In the genomic region with DNA sequence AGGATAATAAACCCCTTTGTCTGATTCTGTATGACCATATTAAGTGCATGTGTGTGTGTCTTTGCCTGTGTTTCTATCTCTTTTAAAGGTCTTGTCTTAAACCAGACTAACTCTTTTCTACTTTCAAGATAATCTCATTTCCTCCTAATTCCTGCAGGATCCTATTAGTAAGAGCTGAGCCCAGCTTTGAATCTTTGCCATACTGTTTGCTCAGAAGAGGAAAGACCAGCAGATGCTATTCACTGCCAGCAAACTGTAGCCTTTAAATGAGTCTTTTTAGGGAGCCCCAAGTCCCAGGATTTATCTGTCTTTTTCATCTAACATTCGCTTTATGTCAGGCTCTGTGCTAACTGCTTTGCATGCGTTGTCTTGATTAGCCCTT, we compare ENCODE assay signal across 22 cellular contexts. TPM values are rescaled to one million over a fixed set of nuclear protein-coding genes. Genes with fewer than 3 reads are reported as not detected.
DNase-seq lines count a peak whose midpoint lies in the region; ATAC-seq, FAIRE-seq and TF ChIP-seq lines count a peak whose summit lies in the region.
"Had no signal": no experiment of that assay in that cellular context is flagged by ENCODE, and none has a peak within 500 bp of the region (broad histone marks: within the 10 kb centered on the region; RNA-seq: fewer than 3 reads in every experiment).

No MANE protein-coding gene starts in this region.

- H3K9me3 Mint-ChIP-seq in mesothelial cell of epicardium: no peaks in the 10 kb centered on the region
- no peaks in the 10 kb centered on the region for H3K9me3 Mint-ChIP-seq in activated T-helper 2 cell treated with anti-CD3 and anti-CD28 coated beads, Interferon-gamma antibody, Interleukin-2, Interleukin-4, amounts not matched to agents 10 μg/mL and 5 μg/mL and 100 μg/mL, durations not matched to agents 14 hours and 24 hours and 36 hours
- H3K9me3 Mint-ChIP-seq: H9 had no signal

- H3K27me3 Mint-ChIP-seq in mesothelial cell of epicardium (ENCODE audit: low read depth): peaks cover 76% of the 10 kb centered on the region
- peaks cover 37% of the 10 kb centered on the region for H3K27me3 Mint-ChIP-seq in activated T-helper 2 cell treated with anti-CD3 and anti-CD28 coated beads, Interferon-gamma antibody, Interleukin-2, Interleukin-4, amounts not matched to agents 10 μg/mL and 5 μg/mL and 100 μg/mL, durations not matched to agents 14 hours and 24 hours and 36 hours (ENCODE audit: low read depth)

- no peak overlapping the region for H3K27ac ChIP-seq in smooth muscle cell (ENCODE audit: low read depth)
- H3K27ac ChIP-seq: A549, GM23248 had no signal

- peak overlapping the region; percentile 86 for H3K4me3 Mint-ChIP-seq in mesothelial cell of epicardium
- no peak overlapping the region for H3K4me3 Mint-ChIP-seq in activated T-helper 2 cell treated with anti-CD3 and anti-CD28 coated beads, Interferon-gamma antibody, Interleukin-2, Interleukin-4, amounts not matched to agents 10 μg/mL and 5 μg/mL and 100 μg/mL, durations not matched to agents 14 hours and 24 hours and 36 hours (ENCODE audit: low read depth)
- H3K4me3 Mint-ChIP-seq: CD4-positive, CD25-positive, alpha-beta regulatory T cell; HFFc6 had no signal

- WGBS in smooth muscle cell (ENCODE audit: low lambda C conversion rate): 77% methylated on average over 2 of the region's 2 CpGs

- no peaks in the 10 kb centered on the region for H3K36me3 Mint-ChIP-seq in mesothelial cell of epicardium
- no peaks in the 10 kb centered on the region for H3K36me3 Mint-ChIP-seq in activated T-helper 2 cell treated with anti-CD3 and anti-CD28 coated beads, Interferon-gamma antibody, Interleukin-2, Interleukin-4, amounts not matched to agents 10 μg/mL and 5 μg/mL and 100 μg/mL, durations not matched to agents 14 hours and 24 hours and 36 hours (ENCODE audit: low read depth)
- H3K36me3 Mint-ChIP-seq: CD4-positive, CD25-positive, alpha-beta regulatory T cell had no signal

- peaks cover 36% of the 10 kb centered on the region for H3K4me1 Mint-ChIP-seq in mesothelial cell of epicardium
- peaks cover 2% of the 10 kb centered on the region for H3K4me1 Mint-ChIP-seq in activated T-helper 2 cell treated with anti-CD3 and anti-CD28 coated beads, Interferon-gamma antibody, Interleukin-2, Interleukin-4, amounts not matched to agents 10 μg/mL and 5 μg/mL and 100 μg/mL, durations not matched to agents 14 hours and 24 hours and 36 hours (ENCODE audit: low read depth)

- DNase-seq in D721Med (ENCODE audit: insufficient read length, low spot score) (no peak), bronchial epithelial cell (ENCODE audit: low read depth) (no peak), mesothelial cell of epicardium (ENCODE audit: low spot score in 2 of 2, unreplicated experiment in 2 of 2) (no peak), smooth muscle cell (lab: John Stamatoyannopoulos, UW; ENCODE audit: unreplicated experiment) (no peak), NAMALWA (ENCODE audit: low spot score) (no peak), NCI-H345 treated with DMSO at 0.1 percent for 48 hours (lab: John Stamatoyannopoulos, UW; ENCODE audit: unreplicated experiment) (no peak)
- no peak for DNase-seq in activated T-helper 2 cell treated with anti-CD3 and anti-CD28 coated beads, Interferon-gamma antibody, Interleukin-2, Interleukin-4, amounts not matched to agents 10 μg/mL and 5 μg/mL and 100 μg/mL, durations not matched to agents 14 hours and 24 hours and 36 hours (ENCODE audit: low spot score)
- DNase-seq: CD4-positive, CD25-positive, alpha-beta regulatory T cell; COR-L47; GM23248; H9; HFFc6; KBM-7; NCI-H1092 treated with DMSO at 0.1 percent for 48 hours; NCI-H146; NCI-H2029; NCI-H345; NCI-H69 had no signal

- no peak overlapping the region for H3K9ac ChIP-seq in smooth muscle cell (ENCODE audit: low read depth)
- H3K9ac ChIP-seq: GM23248 had no signal

- intact Hi-C loops in activated T-helper 2 cell treated with anti-CD3 and anti-CD28 coated beads, Interferon-gamma antibody, Interleukin-2, Interleukin-4, amounts not matched to agents 10 μg/mL and 5 μg/mL and 100 μg/mL, durations not matched to agents 14 hours and 24 hours and 36 hours (cut with micrococcal nuclease): no loop called here

- H3F3A ChIP-seq in smooth muscle cell (ENCODE audit: low read depth): no peaks in the 10 kb centered on the region

- H2AFZ ChIP-seq in smooth muscle cell (ENCODE audit: low read depth): no peak overlapping the region
- H2AFZ ChIP-seq: GM23248 had no signal

- H3K4me3 ChIP-seq in bronchial epithelial cell (ENCODE audit: low read depth, low read length): no peak overlapping the region
- no peak overlapping the region for H3K4me3 ChIP-seq in smooth muscle cell
- H3K4me3 ChIP-seq: A549, GM23248 had no signal

- H3K4me1 ChIP-seq in smooth muscle cell (ENCODE audit: low read depth): peaks cover 19% of the 10 kb centered on the region

- H3K27me3 ChIP-seq in bronchial epithelial cell (ENCODE audit: control insufficient read depth, insufficient read depth, low read length) (peaks cover 26% of the 10 kb centered on the region), smooth muscle cell (ENCODE audit: low read depth) (peaks cover 65% of the 10 kb centered on the region)

- no peaks in the 10 kb centered on the region for H3K79me2 ChIP-seq in smooth muscle cell (ENCODE audit: low read depth)

- H3K9me3 ChIP-seq in smooth muscle cell (replicated peaks; ENCODE audit: low read depth): no peaks in the 10 kb centered on the region
- H3K9me3 ChIP-seq: A549 had no signal

- peak; percentile 58 for FAIRE-seq in D721Med (lab: Jason Lieb, UNC)
- peak; percentile 47 for FAIRE-seq in bronchial epithelial cell (lab: Jason Lieb, UNC)
- FAIRE-seq: A549, G401.6, GM12892 had no signal

- H3K4me2 ChIP-seq in smooth muscle cell: peak overlapping the region; percentile 91
- H3K4me2 ChIP-seq: A549 had no signal

- TF ChIP-seq CTCF in D721Med (IDR thresholded peaks at IDR 0.05; ENCODE audit: insufficient read depth, missing control alignments): no peak
- no peak for TF ChIP-seq CTCF in bronchial epithelial cell (IDR thresholded peaks at IDR 0.05; ENCODE audit: insufficient read depth, low read length, severe bottlenecking)
- no peak for TF ChIP-seq CTCF in mesothelial cell of epicardium (IDR thresholded peaks at IDR 0.05; ENCODE audit: unreplicated experiment)
- no peak for TF ChIP-seq CTCF in smooth muscle cell (IDR thresholded peaks at IDR 0.05; ENCODE audit: borderline replicate concordance, insufficient read depth, poor library complexity, severe bottlenecking)

- H4K20me1 ChIP-seq in smooth muscle cell (ENCODE audit: low read depth): peaks cover 5% of the 10 kb centered on the region

- no peak overlapping the region for H3K27ac Mint-ChIP-seq in mesothelial cell of epicardium
- no peak overlapping the region for H3K27ac Mint-ChIP-seq in activated T-helper 2 cell treated with anti-CD3 and anti-CD28 coated beads, Interferon-gamma antibody, Interleukin-2, Interleukin-4, amounts not matched to agents 10 μg/mL and 5 μg/mL and 100 μg/mL, durations not matched to agents 14 hours and 24 hours and 36 hours
- H3K27ac Mint-ChIP-seq: CD4-positive, CD25-positive, alpha-beta regulatory T cell; H9; HFFc6 had no signal

- H3K36me3 ChIP-seq in bronchial epithelial cell (ENCODE audit: control insufficient read depth, insufficient read depth, low read length) (no peaks in the 10 kb centered on the region), smooth muscle cell (ENCODE audit: low read depth) (no peaks in the 10 kb centered on the region)

- ATAC-seq in SK-N-SH treated with all-trans-retinoic acid at 6 μM for 48 hours: no peak
- ATAC-seq: A549 had no signal

TF ChIP-seq in SK-N-SH treated with all-trans-retinoic acid at 6 μM for 48 hours, 23 proteins besides CTCF, POLR2A, EP300 and RAD21 (continues in another document):
- TF ChIP-seq ZNF565 (CRISPR knock-in tag; conservative IDR thresholded peaks at IDR 0.05; ENCODE audit: low read depth): no peak
- TF ChIP-seq ARNTL (CRISPR knock-in tag; IDR thresholded peaks at IDR 0.05; ENCODE audit: borderline replicate concordance, low read depth): no peak
- no peak for TF ChIP-seq ZNF70 (CRISPR knock-in tag; IDR thresholded peaks at IDR 0.05)
- no peak for TF ChIP-seq OSR1 (CRISPR knock-in tag; IDR thresholded peaks at IDR 0.05)
- no peak for TF ChIP-seq ZNF8 (CRISPR knock-in tag; IDR thresholded peaks at IDR 0.05)
- TF ChIP-seq CSDC2 (CRISPR knock-in tag; IDR thresholded peaks at IDR 0.05): no peak
- no peak for TF ChIP-seq ZC3H10 (CRISPR knock-in tag; IDR thresholded peaks at IDR 0.05)
- TF ChIP-seq, protein P1, sequence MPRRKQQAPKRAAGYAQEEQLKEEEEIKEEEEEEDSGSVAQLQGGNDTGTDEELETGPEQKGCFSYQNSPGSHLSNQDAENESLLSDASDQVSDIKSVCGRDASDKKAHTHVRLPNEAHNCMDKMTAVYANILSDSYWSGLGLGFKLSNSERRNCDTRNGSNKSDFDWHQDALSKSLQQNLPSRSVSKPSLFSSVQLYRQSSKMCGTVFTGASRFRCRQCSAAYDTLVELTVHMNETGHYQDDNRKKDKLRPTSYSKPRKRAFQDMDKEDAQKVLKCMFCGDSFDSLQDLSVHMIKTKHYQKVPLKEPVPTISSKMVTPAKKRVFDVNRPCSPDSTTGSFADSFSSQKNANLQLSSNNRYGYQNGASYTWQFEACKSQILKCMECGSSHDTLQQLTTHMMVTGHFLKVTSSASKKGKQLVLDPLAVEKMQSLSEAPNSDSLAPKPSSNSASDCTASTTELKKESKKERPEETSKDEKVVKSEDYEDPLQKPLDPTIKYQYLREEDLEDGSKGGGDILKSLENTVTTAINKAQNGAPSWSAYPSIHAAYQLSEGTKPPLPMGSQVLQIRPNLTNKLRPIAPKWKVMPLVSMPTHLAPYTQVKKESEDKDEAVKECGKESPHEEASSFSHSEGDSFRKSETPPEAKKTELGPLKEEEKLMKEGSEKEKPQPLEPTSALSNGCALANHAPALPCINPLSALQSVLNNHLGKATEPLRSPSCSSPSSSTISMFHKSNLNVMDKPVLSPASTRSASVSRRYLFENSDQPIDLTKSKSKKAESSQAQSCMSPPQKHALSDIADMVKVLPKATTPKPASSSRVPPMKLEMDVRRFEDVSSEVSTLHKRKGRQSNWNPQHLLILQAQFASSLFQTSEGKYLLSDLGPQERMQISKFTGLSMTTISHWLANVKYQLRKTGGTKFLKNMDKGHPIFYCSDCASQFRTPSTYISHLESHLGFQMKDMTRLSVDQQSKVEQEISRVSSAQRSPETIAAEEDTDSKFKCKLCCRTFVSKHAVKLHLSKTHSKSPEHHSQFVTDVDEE (CRISPR knock-in tag; IDR thresholded peaks at IDR 0.05): no peak

RNA-seq across cellular contexts. Expression of a gene that starts 2.9 kb away (rescaled TPM):
- total RNA-seq in bronchial epithelial cell (under 0.01 TPM in 1 of 2 replicates, not detected in the other), mesothelial cell of epicardium (7.3 to 7.9 TPM (median 7.5 TPM) in 3 replicates), smooth muscle cell (5.5 and 10.1 TPM in 2 replicates)
- 1.5 and 1.8 TPM in 2 replicates for polyA plus RNA-seq in smooth muscle cell
- 0.34 TPM in 2 replicates for total RNA-seq in activated T-helper 2 cell treated with anti-CD3 and anti-CD28 coated beads, Interferon-gamma antibody, Interleukin-2, Interleukin-4, amounts not matched to agents 10 μg/mL and 5 μg/mL and 100 μg/mL, durations not matched to agents 14 hours and 24 hours and 36 hours
- total RNA-seq: CD4-positive, CD25-positive, alpha-beta regulatory T cell; GM23248; HFFc6 had no signal
- polyA plus RNA-seq: CD4-positive, CD25-positive, alpha-beta regulatory T cell; GM23248 had no signal
